Comparison of ENCODE assay signal across 15 cellular contexts in the genomic region with DNA sequence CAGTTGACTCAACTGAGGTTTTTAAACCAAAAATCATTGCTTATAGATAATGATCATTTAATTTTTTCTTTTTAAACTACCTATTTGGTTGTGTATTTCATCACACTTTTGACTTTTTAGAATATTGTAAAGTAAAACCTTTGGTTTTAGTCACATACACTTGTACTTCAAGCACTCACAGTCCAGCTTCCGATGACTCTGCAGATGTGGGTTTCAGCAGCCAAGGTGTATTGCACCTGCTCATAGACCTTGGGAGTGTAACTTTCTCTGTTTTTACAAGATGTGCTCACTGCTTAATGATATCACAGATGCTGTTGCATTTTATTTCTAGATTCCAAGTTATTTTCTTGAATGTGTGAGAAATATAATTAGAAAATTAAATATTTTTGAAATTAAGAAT.
"Had no signal": no experiment of that assay in that cellular context is flagged by ENCODE, and none has a peak within 500 bp of the region (broad histone marks: within the 10 kb centered on the region; RNA-seq: fewer than 3 reads in every experiment).

No MANE protein-coding gene starts in this region.

- H2AFZ ChIP-seq: hepatocyte had no signal

- FAIRE-seq: pancreas had no signal

- H3K27me3 ChIP-seq: hepatocyte, pancreas, thyroid gland, vagina had no signal

- ATAC-seq: activated T-helper 17 cell treated with anti-CD3 and anti-CD28 coated beads, Interleukin-2, amount 50 U/mL, for 72 hours; left ventricle myocardium superior; pancreas had no signal

- H3K27ac ChIP-seq: pancreas, thyroid gland, vagina had no signal

- H3K36me3 ChIP-seq: pancreas, thyroid gland, vagina had no signal

- H3K79me2 ChIP-seq: hepatocyte had no signal

- H3K4me3 ChIP-seq: hepatocyte, pancreas, thyroid gland, vagina had no signal

- H3K9me3 ChIP-seq: pancreas, thyroid gland, vagina had no signal

- DNase-seq: activated B cell treated with CpG ODN at 0.5 μM for 24 hours; activated CD4-positive, alpha-beta T cell treated with anti-CD3 and anti-CD28 coated beads, Interleukin-2, amount 10 ng/mL, durations not matched to agents 24 days and 14 days; activated CD8-positive, alpha-beta memory T cell treated with anti-CD3 and anti-CD28 coated beads for 24 hours; activated naive CD4-positive, alpha-beta T cell treated with anti-CD3 and anti-CD28 coated beads for 36 hours; activated T-cell treated with anti-CD3 and anti-CD28 coated beads for 4 hours; central memory CD4-positive, alpha-beta T cell; cortex of kidney; effector CD8-positive, alpha-beta T cell; left ventricle myocardium superior; pancreas; retina; thyroid gland had no signal

- H3K4me2 ChIP-seq: hepatocyte had no signal
